In genomic region chr13:101751488-101751887, GRCh38 we compare ENCODE assay signal across 9 cellular contexts.
DNase-seq lines count a peak whose midpoint lies in the region; ATAC-seq, FAIRE-seq and TF ChIP-seq lines count a peak whose summit lies in the region.
"Had no signal": no experiment of that assay in that cellular context is flagged by ENCODE, and none has a peak within 500 bp of the region (broad histone marks: within the 10 kb centered on the region; RNA-seq: fewer than 3 reads in every experiment).

No MANE protein-coding gene starts in this region.

- 7 to 15% (median 9%) methylated on average over 3 of the region's 3 CpGs for WGBS in heart left ventricle, 4 donors

- DNase-seq in NCI-H510A treated with DMSO at 0.1 percent for 48 hours (lab: John Stamatoyannopoulos, UW) = peak; percentile 28
- peak; percentile 77 for DNase-seq in foreskin melanocyte
- no peak for DNase-seq in progenitor cell of endocrine pancreas (ENCODE audit: low spot score, unreplicated experiment)
- DNase-seq in D721Med (ENCODE audit: insufficient read length, low spot score) = no peak
- DNase-seq in right atrium auricular region (ENCODE audit: low spot score) = no peak
- DNase-seq in heart left ventricle = no peak
- DNase-seq: anterior cingulate cortex had no signal

- intact Hi-C loops in heart left ventricle (cut with DNase I) = loop anchor here in 4 of 10 donors (10.0 kb wide), 1 partner anchor 607 kb away; no protein-coding TSS in a partner anchor

- H3K36me3 ChIP-seq in right atrium auricular region (no peaks in the 10 kb centered on the region), heart left ventricle (no peaks in the 10 kb centered on the region)

- H3K27me3 Mint-ChIP-seq in progenitor cell of endocrine pancreas = no peaks in the 10 kb centered on the region

- FAIRE-seq in D721Med (lab: Jason Lieb, UNC) = no peak

- TF ChIP-seq POLR2A in heart left ventricle (IDR thresholded peaks at IDR 0.05) = no peak

- no peaks in the 10 kb centered on the region for H3K36me3 Mint-ChIP-seq in progenitor cell of endocrine pancreas (ENCODE audit: insufficient read depth)

- H3K9me3 Mint-ChIP-seq in progenitor cell of endocrine pancreas (ENCODE audit: low read depth) = no peaks in the 10 kb centered on the region

- H3K27ac Mint-ChIP-seq in progenitor cell of endocrine pancreas = no peak overlapping the region

- H3K4me3 ChIP-seq in right atrium auricular region (no peak overlapping the region), heart left ventricle (no peak overlapping the region)

- H3K4me1 Mint-ChIP-seq in progenitor cell of endocrine pancreas (ENCODE audit: low read depth) = peaks cover 14% of the 10 kb centered on the region

- H3K9me3 ChIP-seq in right atrium auricular region (no peaks in the 10 kb centered on the region), heart left ventricle (no peaks in the 10 kb centered on the region)

- no peaks in the 10 kb centered on the region for H3K27me3 ChIP-seq in right atrium auricular region
- no peaks in the 10 kb centered on the region for H3K27me3 ChIP-seq in heart left ventricle

- H3K27ac ChIP-seq in right atrium auricular region (no peak overlapping the region), heart left ventricle (no peak overlapping the region)

- H3K4me3 Mint-ChIP-seq in progenitor cell of endocrine pancreas (ENCODE audit: low read depth) = no peak overlapping the region

- H3K4me1 ChIP-seq in right atrium auricular region = no peaks in the 10 kb centered on the region
- H3K4me1 ChIP-seq in heart left ventricle = peaks cover 0 to 9% (median 0%) of the 10 kb centered on the region in 12 donors

- ATAC-seq in GM18498 (IDR thresholded peaks at IDR 0.05; ENCODE audit: unreplicated experiment) (peak; percentile 77), HG03095 (IDR thresholded peaks at IDR 0.05; ENCODE audit: unreplicated experiment) (peak; percentile 54), heart left ventricle (no peak)

- TF ChIP-seq CTCF in progenitor cell of endocrine pancreas (IDR thresholded peaks at IDR 0.05; ENCODE audit: unreplicated experiment) (no peak), D721Med (IDR thresholded peaks at IDR 0.05; ENCODE audit: insufficient read depth, missing control alignments) (no peak), right atrium auricular region (IDR thresholded peaks at IDR 0.05) (no peak), heart left ventricle (IDR thresholded peaks at IDR 0.05) (no peak)

Comparison
In these comparisons a context has a peak if more than half of its experiments do, and no peak if none do; other contexts are left out.
1. ATAC-seq: peak in GM18498 (single experiment) and HG03095 (single experiment); none in heart left ventricle (0 of 4).
2. DNase-seq: peak in NCI-H510A treated with DMSO at 0.1 percent for 48 hours (single experiment) and foreskin melanocyte (single experiment); none in progenitor cell of endocrine pancreas (single experiment), D721Med (single experiment), right atrium auricular region (single experiment) and heart left ventricle (0 of 5).